12 cellular contexts compared by ENCODE assay signal in the genomic region with DNA sequence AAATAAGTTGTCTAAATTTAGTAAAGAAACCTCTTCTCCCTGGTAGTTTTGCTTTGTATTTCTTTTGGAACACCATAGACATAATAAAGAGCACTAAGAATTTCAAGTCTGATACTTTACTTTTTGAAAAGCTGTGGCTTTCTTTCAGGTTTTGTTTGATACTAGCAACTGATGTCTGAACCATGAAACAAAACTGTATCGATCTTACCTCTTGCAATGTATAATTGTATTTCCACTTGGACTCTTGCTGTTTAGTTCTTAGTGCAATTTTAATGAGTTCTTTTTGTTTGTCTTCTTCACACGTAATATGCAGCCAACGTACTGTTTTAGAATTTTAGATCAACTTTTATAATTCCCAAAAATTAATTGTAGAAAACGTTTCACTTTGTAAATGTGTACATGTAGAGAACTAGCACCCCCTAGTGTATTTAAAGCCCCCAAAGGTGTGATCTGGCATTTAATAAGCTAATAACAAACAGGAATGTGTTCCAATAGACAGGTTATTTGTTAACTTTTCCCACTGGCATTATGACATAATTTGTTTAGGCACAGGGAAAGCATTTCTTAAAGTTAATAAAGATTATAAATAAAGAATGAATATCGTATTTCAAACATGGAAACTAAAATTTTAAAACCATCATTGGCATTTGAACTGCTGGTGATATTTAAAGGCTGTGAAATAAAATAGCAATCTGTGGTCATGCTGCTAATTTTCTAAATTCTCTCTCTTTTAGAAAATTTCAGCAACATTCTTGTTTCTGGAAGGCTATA.
DNase-seq lines count a peak whose midpoint lies in the region; ATAC-seq and TF ChIP-seq lines count a peak whose summit lies in the region.
"Had no signal": no experiment of that assay in that cellular context is flagged by ENCODE, and none has a peak within 500 bp of the region (broad histone marks: within the 10 kb centered on the region; RNA-seq: fewer than 3 reads in every experiment).

No MANE protein-coding gene starts in this region.

- no peaks in the 10 kb centered on the region for H3K79me2 ChIP-seq in HCT116 (ENCODE audit: insufficient read depth, low read length)

- no TSS peak for BruUV-seq in HCT116 (replicated peaks; lab: Mats Ljungman, UMichigan)

- peak; percentile 50 for TF ChIP-seq RAD21 in HCT116 (IDR thresholded peaks at IDR 0.05; ENCODE audit: low read depth)

- no peak overlapping the region for H3K9ac ChIP-seq in HCT116 (ENCODE audit: low read length)

- no peak overlapping the region for H3K4me3 ChIP-seq in HCT116 (replicated peaks in 1 of 2; ENCODE audit: low read depth in 1 of 2, low read length in 2 of 2)

- CTCF ChIA-PET in HCT116 (lab: Charles Lee): interaction anchor here (0.6 to 1.7 kb wide), 7 partner anchors 8 to 589 kb away, joined by 3 to 17 read pairs (median 6); no protein-coding TSS in a partner anchor

- H3K4me1 ChIP-seq in HCT116 (ENCODE audit: control insufficient read depth in 1 of 2, insufficient read depth in 2 of 2, low read length in 2 of 2): no peaks in the 10 kb centered on the region
- H3K4me1 ChIP-seq: Caco-2 had no signal

- ATAC-seq in HCT116: no peak
- ATAC-seq in sciatic nerve: no peak
- no peak for ATAC-seq in GM21360 (IDR thresholded peaks at IDR 0.05; ENCODE audit: unreplicated experiment)
- ATAC-seq: left colon, T-cell had no signal

- no peak overlapping the region for H3K4me2 ChIP-seq in HCT116 (ENCODE audit: low read length)

- H3K36me3 ChIP-seq in HCT116 (ENCODE audit: control insufficient read depth in 1 of 2, insufficient read depth in 2 of 2, low read length in 2 of 2): no peaks in the 10 kb centered on the region

- H3K27ac ChIP-seq in HCT116 (ENCODE audit: low read depth, low read length): no peak overlapping the region

- TF ChIP-seq CTCF in HCT116 (IDR thresholded peaks at IDR 0.05 in 2 of 3, conservative IDR thresholded peaks at IDR 0.05 in 1 of 3; ENCODE audit: borderline replicate concordance in 1 of 3, insufficient read depth in 1 of 3, low read depth in 2 of 3, low read length in 2 of 3): peak; percentile 14 to 38 (median 16); a peak in 3 of 6 replicates

- H4K20me1 ChIP-seq in HCT116 (ENCODE audit: insufficient read depth): 0 out of 2 replicates have a peak, but pooled peaks cover 4% of the 10 kb centered on the region

- no peaks in the 10 kb centered on the region for H3K9me2 ChIP-seq in HCT116 (ENCODE audit: insufficient read depth)

- POLR2A ChIA-PET in HCT116 (lab: Charles Lee): no interaction called here

- H3K27me3 ChIP-seq in HCT116 (ENCODE audit: insufficient read depth, low read length): peaks cover 49% of the 10 kb centered on the region

- RAD21 ChIA-PET in HCT116 (lab: Charles Lee; ENCODE audit: low non-redundant PET in 1 of 2, low total read pairs in 2 of 2, uncharacterized antibody in 2 of 2, unreplicated experiment in 2 of 2): no interaction called here

- H3K9me3 ChIP-seq in HCT116 (ENCODE audit: control insufficient read depth in 1 of 2, insufficient read depth in 1 of 2, low read depth in 1 of 2, low read length in 2 of 2): no peaks in the 10 kb centered on the region
- H3K9me3 ChIP-seq: Caco-2 had no signal

- H2AFZ ChIP-seq in HCT116 (ENCODE audit: low read depth, low read length, poor library complexity, severe bottlenecking): no peak overlapping the region

- TF ChIP-seq POLR2A in HCT116 (IDR thresholded peaks at IDR 0.05; ENCODE audit: borderline replicate concordance, extremely low read depth, insufficient read depth, insufficient read length): no peak

- intact Hi-C loops in HCT116 (cut with micrococcal nuclease) (loop anchor here (10.0 kb wide), 1 partner anchor 474 kb away; no protein-coding TSS in a partner anchor), sciatic nerve (cut with DNase I) (no loop called here)

- DNase-seq in Ammon's horn (ENCODE audit: low spot score) (peak; percentile 23), HCT116 (ENCODE audit: low read depth, low spot score) (no peak), RPMI8226 (peak; percentile 14), inferior parietal cortex (ENCODE audit: extremely low spot score) (peak; percentile 47), sciatic nerve (ENCODE audit: low spot score) (no peak), EL (no peak), foreskin melanocyte (no peak)
- DNase-seq: Caco-2; effector CD8-positive, alpha-beta T cell; left colon; T-cell had no signal

TF ChIP-seq in HCT116, 20 proteins besides CTCF, POLR2A, EP300 and RAD21:
- TF ChIP-seq, protein P1, sequence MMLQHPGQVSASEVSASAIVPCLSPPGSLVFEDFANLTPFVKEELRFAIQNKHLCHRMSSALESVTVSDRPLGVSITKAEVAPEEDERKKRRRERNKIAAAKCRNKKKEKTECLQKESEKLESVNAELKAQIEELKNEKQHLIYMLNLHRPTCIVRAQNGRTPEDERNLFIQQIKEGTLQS (IDR thresholded peaks at IDR 0.05): no peak
- no peak for TF ChIP-seq FOSL1 (IDR thresholded peaks at IDR 0.05; ENCODE audit: low read depth)
- TF ChIP-seq CBX3 (IDR thresholded peaks at IDR 0.05; ENCODE audit: low read depth): no peak
- TF ChIP-seq, protein P2, sequence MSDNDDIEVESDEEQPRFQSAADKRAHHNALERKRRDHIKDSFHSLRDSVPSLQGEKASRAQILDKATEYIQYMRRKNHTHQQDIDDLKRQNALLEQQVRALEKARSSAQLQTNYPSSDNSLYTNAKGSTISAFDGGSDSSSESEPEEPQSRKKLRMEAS (IDR thresholded peaks at IDR 0.05): no peak
- TF ChIP-seq EZH2 (IDR thresholded peaks at IDR 0.05): no peak
- no peak for TF ChIP-seq ZFX (IDR thresholded peaks at IDR 0.05)
- no peak for TF ChIP-seq EGR1 (IDR thresholded peaks at IDR 0.05; ENCODE audit: low read depth)
- TF ChIP-seq ZNF274 (IDR thresholded peaks at IDR 0.05; ENCODE audit: low read depth, low read length): no peak

Comparison
In these comparisons a context has a peak if more than half of its experiments do, and no peak if none do; other contexts are left out.
1. DNase-seq: peak in Ammon's horn (single experiment), RPMI8226 (single experiment) and inferior parietal cortex (single experiment); none in HCT116 (single experiment), sciatic nerve (single experiment), EL (single experiment) and foreskin melanocyte (single experiment).